ENCODE assay signal across 12 cellular contexts in the genomic region with DNA sequence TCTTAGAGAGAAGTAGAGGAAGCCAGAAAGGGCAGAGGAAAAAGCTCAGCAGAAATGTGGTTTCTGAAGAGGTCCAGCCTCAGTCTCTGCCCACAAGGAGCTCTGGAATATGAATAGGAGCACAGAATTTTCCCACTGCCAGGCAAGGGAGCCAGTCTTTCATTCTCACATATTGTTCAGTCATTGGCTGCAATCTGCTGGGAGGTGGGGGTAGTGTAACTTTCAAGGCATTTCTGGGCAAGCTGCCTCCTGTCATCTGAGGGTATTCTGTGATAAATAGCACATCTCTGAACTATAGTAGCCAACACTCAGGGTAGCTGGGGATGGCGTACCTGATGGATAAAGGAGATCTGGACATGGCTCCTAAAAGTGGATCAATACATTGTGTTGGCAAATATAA.
"Had no signal": no experiment of that assay in that cellular context is flagged by ENCODE, and none has a peak within 500 bp of the region (broad histone marks: within the 10 kb centered on the region; RNA-seq: fewer than 3 reads in every experiment).

No MANE protein-coding gene starts in this region.

- H3K4me3 ChIP-seq: ascending aorta, breast epithelium, gastroesophageal sphincter had no signal

- H3K27ac ChIP-seq: ascending aorta, breast epithelium, WERI-Rb-1 had no signal

- H3K36me3 ChIP-seq: WERI-Rb-1 had no signal

- H3K27me3 ChIP-seq: ascending aorta, breast epithelium, gastroesophageal sphincter had no signal

- H3K4me1 ChIP-seq: ascending aorta, breast epithelium had no signal

- ATAC-seq: esophagus mucosa, gastroesophageal sphincter, left colon had no signal

- DNase-seq: activated CD4-positive, alpha-beta T cell treated with anti-CD3 and anti-CD28 coated beads for 1 hour; activated gamma-delta T cell; effector CD4-positive, alpha-beta T cell; left colon; mammary epithelial cell; nephron progenitor cell; T-helper 2 cell; WERI-Rb-1 had no signal

- H3K9me3 ChIP-seq: ascending aorta, breast epithelium, gastroesophageal sphincter had no signal
